In the genomic region with DNA sequence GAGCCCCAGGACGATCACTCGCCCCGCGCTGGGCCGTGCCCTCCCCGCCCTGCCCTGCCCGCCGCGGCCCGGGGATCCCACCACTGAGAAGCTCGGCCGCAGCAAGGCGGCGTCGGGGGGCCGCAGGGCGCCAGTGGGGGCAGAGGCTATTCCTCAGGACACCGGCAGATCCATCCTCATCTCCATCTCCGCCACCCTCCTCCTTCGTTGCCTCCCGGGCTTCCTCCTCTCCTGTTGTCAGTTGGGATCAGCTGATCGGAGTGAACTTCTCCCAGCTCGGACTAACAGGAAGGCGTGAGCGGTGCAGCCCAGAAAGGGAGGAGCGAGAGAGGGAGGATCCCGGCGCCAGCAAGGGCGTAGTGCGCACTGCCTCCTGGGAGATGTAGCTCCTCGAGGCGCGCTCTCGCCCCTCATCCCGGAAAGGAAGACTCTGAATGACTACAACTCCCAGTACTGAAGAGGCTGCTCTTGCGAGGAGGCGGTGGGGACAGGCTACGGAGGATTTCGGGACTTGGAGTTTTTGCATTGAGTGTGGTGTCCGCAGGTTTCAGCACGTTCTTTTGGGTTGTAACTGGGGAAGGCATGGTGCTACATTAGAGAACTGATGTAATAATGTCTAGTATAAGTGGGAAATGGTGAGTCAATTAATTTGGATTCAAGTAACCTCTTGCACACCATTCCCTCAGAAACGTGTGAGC, we compare ENCODE assay signal across 1 cellular context.
TF ChIP-seq lines count a peak whose summit lies in the region.

A gene with protein sequence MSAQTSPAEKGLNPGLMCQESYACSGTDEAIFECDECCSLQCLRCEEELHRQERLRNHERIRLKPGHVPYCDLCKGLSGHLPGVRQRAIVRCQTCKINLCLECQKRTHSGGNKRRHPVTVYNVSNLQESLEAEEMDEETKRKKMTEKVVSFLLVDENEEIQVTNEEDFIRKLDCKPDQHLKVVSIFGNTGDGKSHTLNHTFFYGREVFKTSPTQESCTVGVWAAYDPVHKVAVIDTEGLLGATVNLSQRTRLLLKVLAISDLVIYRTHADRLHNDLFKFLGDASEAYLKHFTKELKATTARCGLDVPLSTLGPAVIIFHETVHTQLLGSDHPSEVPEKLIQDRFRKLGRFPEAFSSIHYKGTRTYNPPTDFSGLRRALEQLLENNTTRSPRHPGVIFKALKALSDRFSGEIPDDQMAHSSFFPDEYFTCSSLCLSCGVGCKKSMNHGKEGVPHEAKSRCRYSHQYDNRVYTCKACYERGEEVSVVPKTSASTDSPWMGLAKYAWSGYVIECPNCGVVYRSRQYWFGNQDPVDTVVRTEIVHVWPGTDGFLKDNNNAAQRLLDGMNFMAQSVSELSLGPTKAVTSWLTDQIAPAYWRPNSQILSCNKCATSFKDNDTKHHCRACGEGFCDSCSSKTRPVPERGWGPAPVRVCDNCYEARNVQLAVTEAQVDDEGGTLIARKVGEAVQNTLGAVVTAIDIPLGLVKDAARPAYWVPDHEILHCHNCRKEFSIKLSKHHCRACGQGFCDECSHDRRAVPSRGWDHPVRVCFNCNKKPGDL (minus strand): TSS at position 262 of the 698 bp plus-strand sequence. CDS start 2,598 bp downstream, outside the sequence.

TF ChIP-seq in HEK293, 187 proteins besides CTCF, POLR2A, EP300 and RAD21 (continued from another document and continues in another):
- TF ChIP-seq ZBTB1 (tag by site-specific recombination; IDR thresholded peaks at IDR 0.05) (no peak), ZNF341 (tag by site-specific recombination; IDR thresholded peaks at IDR 0.05; ENCODE audit: low read depth) (peak; percentile 92), ZNF274 (IDR thresholded peaks at IDR 0.05; ENCODE audit: low read length) (no peak), ZNF274 (tag by site-specific recombination; IDR thresholded peaks at IDR 0.05; ENCODE audit: borderline replicate concordance) (no peak), ZNF335 (tag by site-specific recombination; conservative IDR thresholded peaks at IDR 0.05) (peak; percentile 80), ZNF416 (tag by site-specific recombination; IDR thresholded peaks at IDR 0.05) (no peak), ZNF366 (tag by site-specific recombination; conservative IDR thresholded peaks at IDR 0.05) (peak; percentile 98), ZNF629 (tag by site-specific recombination; IDR thresholded peaks at IDR 0.05) (peak; percentile 44; the same call in 1 of the 2 replicates), EGR2 (tag by site-specific recombination; IDR thresholded peaks at IDR 0.05; ENCODE audit: low read depth) (peak; percentile 80), GLIS1 (tag by site-specific recombination; IDR thresholded peaks at IDR 0.05) (peak; percentile 55; the same call in 1 of the 2 replicates), ZXDB (tag by site-specific recombination; IDR thresholded peaks at IDR 0.05) (peak; percentile 95), ZNF202 (tag by site-specific recombination; IDR thresholded peaks at IDR 0.05; ENCODE audit: borderline replicate concordance) (no peak), ZNF837 (tag by site-specific recombination; IDR thresholded peaks at IDR 0.05) (no peak), ZNF248 (tag by site-specific recombination; IDR thresholded peaks at IDR 0.05) (no peak), ZNF394 (tag by site-specific recombination; IDR thresholded peaks at IDR 0.05; ENCODE audit: borderline replicate concordance) (peak; percentile 70; the same call in 1 of the 2 replicates), SP2 (tag by site-specific recombination; IDR thresholded peaks at IDR 0.05) (peak; percentile 92), KLF16 (tag by site-specific recombination; IDR thresholded peaks at IDR 0.05) (peak; percentile 84), KLF9 (tag by site-specific recombination; IDR thresholded peaks at IDR 0.05; ENCODE audit: low read depth) (peak; percentile 80), TRIM28 (IDR thresholded peaks at IDR 0.05; ENCODE audit: borderline replicate concordance, low read length) (peak; percentile 86; the same call in 1 of the 2 replicates), ZNF112 (tag by site-specific recombination; IDR thresholded peaks at IDR 0.05) (no peak), ZNF433 (tag by site-specific recombination; IDR thresholded peaks at IDR 0.05; ENCODE audit: low read depth) (no peak)
- TF ChIP-seq, protein P1, sequence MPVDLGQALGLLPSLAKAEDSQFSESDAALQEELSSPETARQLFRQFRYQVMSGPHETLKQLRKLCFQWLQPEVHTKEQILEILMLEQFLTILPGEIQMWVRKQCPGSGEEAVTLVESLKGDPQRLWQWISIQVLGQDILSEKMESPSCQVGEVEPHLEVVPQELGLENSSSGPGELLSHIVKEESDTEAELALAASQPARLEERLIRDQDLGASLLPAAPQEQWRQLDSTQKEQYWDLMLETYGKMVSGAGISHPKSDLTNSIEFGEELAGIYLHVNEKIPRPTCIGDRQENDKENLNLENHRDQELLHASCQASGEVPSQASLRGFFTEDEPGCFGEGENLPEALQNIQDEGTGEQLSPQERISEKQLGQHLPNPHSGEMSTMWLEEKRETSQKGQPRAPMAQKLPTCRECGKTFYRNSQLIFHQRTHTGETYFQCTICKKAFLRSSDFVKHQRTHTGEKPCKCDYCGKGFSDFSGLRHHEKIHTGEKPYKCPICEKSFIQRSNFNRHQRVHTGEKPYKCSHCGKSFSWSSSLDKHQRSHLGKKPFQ (tag by site-specific recombination; IDR thresholded peaks at IDR 0.05) = peak; percentile 86
- TF ChIP-seq, protein P2, sequence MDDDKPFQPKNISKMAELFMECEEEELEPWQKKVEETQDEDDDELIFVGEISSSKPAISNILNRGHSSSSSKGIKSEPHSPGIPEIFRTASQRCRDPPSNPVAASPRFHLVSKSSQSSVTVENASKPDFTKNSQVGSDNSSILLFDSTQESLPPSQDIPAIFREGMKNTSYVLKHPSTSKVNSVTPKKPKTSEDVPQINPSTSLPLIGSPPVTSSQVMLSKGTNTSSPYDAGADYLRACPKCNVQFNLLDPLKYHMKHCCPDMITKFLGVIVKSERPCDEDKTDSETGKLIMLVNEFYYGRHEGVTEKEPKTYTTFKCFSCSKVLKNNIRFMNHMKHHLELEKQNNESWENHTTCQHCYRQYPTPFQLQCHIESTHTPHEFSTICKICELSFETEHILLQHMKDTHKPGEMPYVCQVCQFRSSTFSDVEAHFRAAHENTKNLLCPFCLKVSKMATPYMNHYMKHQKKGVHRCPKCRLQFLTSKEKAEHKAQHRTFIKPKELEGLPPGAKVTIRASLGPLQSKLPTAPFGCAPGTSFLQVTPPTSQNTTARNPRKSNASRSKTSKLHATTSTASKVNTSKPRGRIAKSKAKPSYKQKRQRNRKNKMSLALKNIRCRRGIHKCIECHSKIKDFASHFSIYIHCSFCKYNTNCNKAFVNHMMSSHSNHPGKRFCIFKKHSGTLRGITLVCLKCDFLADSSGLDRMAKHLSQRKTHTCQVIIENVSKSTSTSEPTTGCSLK (tag by site-specific recombination; IDR thresholded peaks at IDR 0.05) = no peak
- TF ChIP-seq, protein P3, sequence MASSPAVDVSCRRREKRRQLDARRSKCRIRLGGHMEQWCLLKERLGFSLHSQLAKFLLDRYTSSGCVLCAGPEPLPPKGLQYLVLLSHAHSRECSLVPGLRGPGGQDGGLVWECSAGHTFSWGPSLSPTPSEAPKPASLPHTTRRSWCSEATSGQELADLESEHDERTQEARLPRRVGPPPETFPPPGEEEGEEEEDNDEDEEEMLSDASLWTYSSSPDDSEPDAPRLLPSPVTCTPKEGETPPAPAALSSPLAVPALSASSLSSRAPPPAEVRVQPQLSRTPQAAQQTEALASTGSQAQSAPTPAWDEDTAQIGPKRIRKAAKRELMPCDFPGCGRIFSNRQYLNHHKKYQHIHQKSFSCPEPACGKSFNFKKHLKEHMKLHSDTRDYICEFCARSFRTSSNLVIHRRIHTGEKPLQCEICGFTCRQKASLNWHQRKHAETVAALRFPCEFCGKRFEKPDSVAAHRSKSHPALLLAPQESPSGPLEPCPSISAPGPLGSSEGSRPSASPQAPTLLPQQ (tag by site-specific recombination; IDR thresholded peaks at IDR 0.05) = peak; percentile 22
- TF ChIP-seq, protein P4, sequence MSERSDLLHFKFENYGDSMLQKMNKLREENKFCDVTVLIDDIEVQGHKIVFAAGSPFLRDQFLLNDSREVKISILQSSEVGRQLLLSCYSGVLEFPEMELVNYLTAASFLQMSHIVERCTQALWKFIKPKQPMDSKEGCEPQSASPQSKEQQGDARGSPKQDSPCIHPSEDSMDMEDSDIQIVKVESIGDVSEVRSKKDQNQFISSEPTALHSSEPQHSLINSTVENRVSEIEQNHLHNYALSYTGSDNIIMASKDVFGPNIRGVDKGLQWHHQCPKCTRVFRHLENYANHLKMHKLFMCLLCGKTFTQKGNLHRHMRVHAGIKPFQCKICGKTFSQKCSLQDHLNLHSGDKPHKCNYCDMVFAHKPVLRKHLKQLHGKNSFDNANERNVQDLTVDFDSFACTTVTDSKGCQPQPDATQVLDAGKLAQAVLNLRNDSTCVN (tag by site-specific recombination; optimal IDR thresholded peaks at IDR 0.05) = peak; percentile 66
- TF ChIP-seq, protein P5, sequence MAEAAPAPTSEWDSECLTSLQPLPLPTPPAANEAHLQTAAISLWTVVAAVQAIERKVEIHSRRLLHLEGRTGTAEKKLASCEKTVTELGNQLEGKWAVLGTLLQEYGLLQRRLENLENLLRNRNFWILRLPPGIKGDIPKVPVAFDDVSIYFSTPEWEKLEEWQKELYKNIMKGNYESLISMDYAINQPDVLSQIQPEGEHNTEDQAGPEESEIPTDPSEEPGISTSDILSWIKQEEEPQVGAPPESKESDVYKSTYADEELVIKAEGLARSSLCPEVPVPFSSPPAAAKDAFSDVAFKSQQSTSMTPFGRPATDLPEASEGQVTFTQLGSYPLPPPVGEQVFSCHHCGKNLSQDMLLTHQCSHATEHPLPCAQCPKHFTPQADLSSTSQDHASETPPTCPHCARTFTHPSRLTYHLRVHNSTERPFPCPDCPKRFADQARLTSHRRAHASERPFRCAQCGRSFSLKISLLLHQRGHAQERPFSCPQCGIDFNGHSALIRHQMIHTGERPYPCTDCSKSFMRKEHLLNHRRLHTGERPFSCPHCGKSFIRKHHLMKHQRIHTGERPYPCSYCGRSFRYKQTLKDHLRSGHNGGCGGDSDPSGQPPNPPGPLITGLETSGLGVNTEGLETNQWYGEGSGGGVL (tag by site-specific recombination; IDR thresholded peaks at IDR 0.05) = peak; percentile 83
- TF ChIP-seq, protein P6, sequence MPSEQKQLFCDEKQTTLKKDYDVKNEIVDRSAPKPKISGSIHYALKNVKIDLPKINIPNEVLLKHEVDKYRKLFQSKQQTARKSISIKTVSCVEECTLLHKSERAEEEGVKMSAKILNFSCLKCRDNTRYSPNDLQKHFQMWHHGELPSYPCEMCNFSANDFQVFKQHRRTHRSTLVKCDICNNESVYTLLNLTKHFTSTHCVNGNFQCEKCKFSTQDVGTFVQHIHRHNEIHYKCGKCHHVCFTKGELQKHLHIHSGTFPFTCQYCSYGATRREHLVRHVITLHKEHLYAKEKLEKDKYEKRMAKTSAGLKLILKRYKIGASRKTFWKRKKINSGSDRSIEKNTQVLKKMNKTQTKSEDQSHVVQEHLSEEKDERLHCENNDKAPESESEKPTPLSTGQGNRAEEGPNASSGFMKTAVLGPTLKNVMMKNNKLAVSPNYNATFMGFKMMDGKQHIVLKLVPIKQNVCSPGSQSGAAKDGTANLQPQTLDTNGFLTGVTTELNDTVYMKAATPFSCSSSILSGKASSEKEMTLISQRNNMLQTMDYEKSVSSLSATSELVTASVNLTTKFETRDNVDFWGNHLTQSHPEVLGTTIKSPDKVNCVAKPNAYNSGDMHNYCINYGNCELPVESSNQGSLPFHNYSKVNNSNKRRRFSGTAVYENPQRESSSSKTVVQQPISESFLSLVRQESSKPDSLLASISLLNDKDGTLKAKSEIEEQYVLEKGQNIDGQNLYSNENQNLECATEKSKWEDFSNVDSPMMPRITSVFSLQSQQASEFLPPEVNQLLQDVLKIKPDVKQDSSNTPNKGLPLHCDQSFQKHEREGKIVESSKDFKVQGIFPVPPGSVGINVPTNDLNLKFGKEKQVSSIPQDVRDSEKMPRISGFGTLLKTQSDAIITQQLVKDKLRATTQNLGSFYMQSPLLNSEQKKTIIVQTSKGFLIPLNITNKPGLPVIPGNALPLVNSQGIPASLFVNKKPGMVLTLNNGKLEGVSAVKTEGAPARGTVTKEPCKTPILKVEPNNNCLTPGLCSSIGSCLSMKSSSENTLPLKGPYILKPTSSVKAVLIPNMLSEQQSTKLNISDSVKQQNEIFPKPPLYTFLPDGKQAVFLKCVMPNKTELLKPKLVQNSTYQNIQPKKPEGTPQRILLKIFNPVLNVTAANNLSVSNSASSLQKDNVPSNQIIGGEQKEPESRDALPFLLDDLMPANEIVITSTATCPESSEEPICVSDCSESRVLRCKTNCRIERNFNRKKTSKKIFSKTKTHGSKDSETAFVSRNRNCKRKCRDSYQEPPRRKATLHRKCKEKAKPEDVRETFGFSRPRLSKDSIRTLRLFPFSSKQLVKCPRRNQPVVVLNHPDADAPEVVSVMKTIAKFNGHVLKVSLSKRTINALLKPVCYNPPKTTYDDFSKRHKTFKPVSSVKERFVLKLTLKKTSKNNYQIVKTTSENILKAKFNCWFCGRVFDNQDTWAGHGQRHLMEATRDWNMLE (tag by site-specific recombination; conservative IDR thresholded peaks at IDR 0.05; ENCODE audit: low read depth) = peak; percentile 44; the same call in 1 of the 2 replicates
- TF ChIP-seq, protein P7, sequence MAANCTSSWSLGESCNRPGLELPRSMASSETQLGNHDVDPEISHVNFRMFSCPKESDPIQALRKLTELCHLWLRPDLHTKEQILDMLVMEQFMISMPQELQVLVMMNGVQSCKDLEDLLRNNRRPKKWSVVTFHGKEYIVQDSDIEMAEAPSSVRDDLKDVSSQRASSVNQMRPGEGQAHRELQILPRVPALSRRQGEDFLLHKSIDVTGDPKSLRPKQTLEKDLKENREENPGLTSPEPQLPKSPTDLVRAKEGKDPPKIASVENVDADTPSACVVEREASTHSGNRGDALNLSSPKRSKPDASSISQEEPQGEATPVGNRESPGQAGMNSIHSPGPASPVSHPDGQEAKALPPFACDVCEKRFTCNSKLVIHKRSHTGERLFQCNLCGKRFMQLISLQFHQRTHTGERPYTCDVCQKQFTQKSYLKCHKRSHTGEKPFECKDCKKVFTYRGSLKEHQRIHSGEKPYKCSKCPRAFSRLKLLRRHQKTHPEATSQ (tag by site-specific recombination; IDR thresholded peaks at IDR 0.05) = no peak
- TF ChIP-seq, protein P8, sequence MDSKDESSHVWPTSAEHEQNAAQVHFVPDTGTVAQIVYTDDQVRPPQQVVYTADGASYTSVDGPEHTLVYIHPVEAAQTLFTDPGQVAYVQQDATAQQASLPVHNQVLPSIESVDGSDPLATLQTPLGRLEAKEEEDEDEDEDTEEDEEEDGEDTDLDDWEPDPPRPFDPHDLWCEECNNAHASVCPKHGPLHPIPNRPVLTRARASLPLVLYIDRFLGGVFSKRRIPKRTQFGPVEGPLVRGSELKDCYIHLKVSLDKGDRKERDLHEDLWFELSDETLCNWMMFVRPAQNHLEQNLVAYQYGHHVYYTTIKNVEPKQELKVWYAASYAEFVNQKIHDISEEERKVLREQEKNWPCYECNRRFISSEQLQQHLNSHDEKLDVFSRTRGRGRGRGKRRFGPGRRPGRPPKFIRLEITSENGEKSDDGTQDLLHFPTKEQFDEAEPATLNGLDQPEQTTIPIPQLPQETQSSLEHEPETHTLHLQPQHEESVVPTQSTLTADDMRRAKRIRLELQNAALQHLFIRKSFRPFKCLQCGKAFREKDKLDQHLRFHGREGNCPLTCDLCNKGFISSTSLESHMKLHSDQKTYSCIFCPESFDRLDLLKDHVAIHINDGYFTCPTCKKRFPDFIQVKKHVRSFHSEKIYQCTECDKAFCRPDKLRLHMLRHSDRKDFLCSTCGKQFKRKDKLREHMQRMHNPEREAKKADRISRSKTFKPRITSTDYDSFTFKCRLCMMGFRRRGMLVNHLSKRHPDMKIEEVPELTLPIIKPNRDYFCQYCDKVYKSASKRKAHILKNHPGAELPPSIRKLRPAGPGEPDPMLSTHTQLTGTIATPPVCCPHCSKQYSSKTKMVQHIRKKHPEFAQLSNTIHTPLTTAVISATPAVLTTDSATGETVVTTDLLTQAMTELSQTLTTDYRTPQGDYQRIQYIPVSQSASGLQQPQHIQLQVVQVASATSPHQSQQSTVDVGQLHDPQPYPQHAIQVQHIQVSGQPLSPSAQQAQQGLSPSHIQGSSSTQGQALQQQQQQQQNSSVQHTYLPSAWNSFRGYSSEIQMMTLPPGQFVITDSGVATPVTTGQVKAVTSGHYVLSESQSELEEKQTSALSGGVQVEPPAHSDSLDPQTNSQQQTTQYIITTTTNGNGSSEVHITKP (tag by site-specific recombination; IDR thresholded peaks at IDR 0.05) = peak; percentile 52
